Comparison of ENCODE assay signal across 31 cellular contexts in genomic region chr1:186550832-186551231, GRCh38.
"Had no signal": no experiment of that assay in that cellular context is flagged by ENCODE, and none has a peak within 500 bp of the region (broad histone marks: within the 10 kb centered on the region; RNA-seq: fewer than 3 reads in every experiment).

No MANE protein-coding gene starts in this region.

- H3K9ac ChIP-seq: SK-N-SH had no signal

- H3K9me3 ChIP-seq: SJCRH30 had no signal

- DNase-seq: activated CD4-positive, alpha-beta memory T cell treated with anti-CD3 and anti-CD28 coated beads for 36 hours; activated CD4-positive, alpha-beta T cell treated with anti-CD3 and anti-CD28 coated beads for 36 hours; activated CD4-positive, alpha-beta T cell treated with anti-CD3 and anti-CD28 coated beads, Interleukin-2, amount 10 ng/mL, durations not matched to agents 7 days and 5 days; activated CD8-positive, alpha-beta memory T cell treated with anti-CD3 and anti-CD28 coated beads, Interleukin-2, amount 50 U/mL, for 4 hours; activated gamma-delta T cell treated with Interleukin-2 at 50 U/mL for 16 hours; activated naive CD4-positive, alpha-beta T cell treated with anti-CD3 and anti-CD28 coated beads for 36 hours; activated T-cell treated with anti-CD3 and anti-CD28 coated beads for 4 hours; activated T-cell treated with anti-CD3 and anti-CD28 coated beads, Interleukin-2, amount 50 U/mL, for 4 hours; adrenal gland; body of pancreas; caudate nucleus; cerebellar nuclear complex; MM.1S; MV-4-11; NCI-H1092; NCI-H1436 treated with DMSO at 0.1 percent for 48 hours; NCI-H1694 treated with DMSO at 0.1 percent for 48 hours; NCI-H2029; NCI-H2107; NCI-H2171; NCI-H510A; NCI-H526; NCI-H748 treated with DMSO at 0.1 percent for 48 hours; NK-92 treated with Interleukin-12 subunit alpha and Interleukin-12 subunit beta, amount 100 ng/mL, for 24 hours; Right ventricle myocardium superior; SJCRH30; SK-N-SH had no signal

- H3K27ac ChIP-seq: adrenal gland, body of pancreas, SJCRH30 had no signal

- H3K36me3 ChIP-seq: adrenal gland, SJCRH30 had no signal

- H3K27me3 ChIP-seq: adrenal gland, body of pancreas, SJCRH30 had no signal

- H3K4me1 ChIP-seq: adrenal gland, body of pancreas, SJCRH30 had no signal

- H3K4me2 ChIP-seq: SK-N-SH had no signal

- FAIRE-seq: astrocyte, bronchial epithelial cell had no signal

- H3K4me3 ChIP-seq: adrenal gland, body of pancreas, SJCRH30 had no signal

- ATAC-seq: activated CD4-positive, alpha-beta T cell treated with anti-CD3 and anti-CD28 coated beads for 36 hours; activated CD4-positive, CD25-positive, alpha-beta regulatory T cell treated with anti-CD3 and anti-CD28 coated beads, Interleukin-2, amount 50 U/mL, for 24 hours; activated naive CD4-positive, alpha-beta T cell treated with anti-CD3 and anti-CD28 coated beads, Interleukin-2, amount 50 U/mL, for 72 hours; activated T-cell treated with anti-CD3 and anti-CD28 coated beads, Interleukin-2, amount 50 U/mL, for 4 hours; body of pancreas had no signal
